In genomic region chr7:127822822-127823508, GRCh38 we compare ENCODE assay signal across 15 cellular contexts.
DNase-seq lines count a peak whose midpoint lies in the region; ATAC-seq and TF ChIP-seq lines count a peak whose summit lies in the region.
"Had no signal": no experiment of that assay in that cellular context is flagged by ENCODE, and none has a peak within 500 bp of the region (broad histone marks: within the 10 kb centered on the region; RNA-seq: fewer than 3 reads in every experiment).

No MANE protein-coding gene starts in this region.

- H2AK5ac ChIP-seq in trophoblast cell (ENCODE audit: low read length) = no peak overlapping the region

- peaks cover 17% of the 10 kb centered on the region for H3K79me1 ChIP-seq in trophoblast cell (ENCODE audit: low read length)

- H3K4me2 ChIP-seq in OCI-LY1 (ENCODE audit: low read length) = no peak overlapping the region
- H3K4me2 ChIP-seq in trophoblast cell (ENCODE audit: low read length) = peak overlapping the region; percentile 35
- H3K4me2 ChIP-seq: A549 had no signal

- H3K23ac ChIP-seq in trophoblast cell (ENCODE audit: low read length) = no peak overlapping the region

- no peaks in the 10 kb centered on the region for H3K9me2 ChIP-seq in OCI-LY1 (ENCODE audit: low read depth, low read length)

- DNase-seq in SIG-M5 treated with dmso at 0.1 percent for 504 hours (lab: John Stamatoyannopoulos, UW; ENCODE audit: unreplicated experiment) (peak; percentile 33), SIG-M5 (lab: John Stamatoyannopoulos, UW) (no peak), trophoblast cell (peak; percentile 75 to 89), omental fat pad (ENCODE audit: low spot score) (no peak)
- no peak for DNase-seq in activated CD4-positive, alpha-beta T cell treated with anti-CD3 and anti-CD28 coated beads for 4 hours
- DNase-seq: adrenal gland, NCI-H1436, T1000 had no signal

- H4K91ac ChIP-seq in trophoblast cell (ENCODE audit: low read depth, low read length) = no peak overlapping the region

- ATAC-seq in esophagus mucosa (peak; percentile 62), HG03159 (IDR thresholded peaks at IDR 0.05; ENCODE audit: unreplicated experiment) (no peak), omental fat pad (ENCODE audit: low FRiP score) (no peak)
- ATAC-seq: A549, sciatic nerve had no signal

- H3K36me3 ChIP-seq in OCI-LY1 (ENCODE audit: insufficient read depth, low read length) (peaks cover 9% of the 10 kb centered on the region; the same call in 1 of the 2 replicates), trophoblast cell (ENCODE audit: control insufficient read depth in 1 of 2, insufficient read depth in 2 of 2, low read length in 2 of 2) (no peaks in the 10 kb centered on the region)
- H3K36me3 ChIP-seq: adrenal gland, tibial nerve had no signal

- no peaks in the 10 kb centered on the region for H3F3A ChIP-seq in OCI-LY1 (ENCODE audit: insufficient read depth, low read length)

- H2BK12ac ChIP-seq in trophoblast cell (ENCODE audit: low read length) = no peak overlapping the region

- H4K20me1 ChIP-seq in OCI-LY1 (ENCODE audit: insufficient read depth, low read length) = no peaks in the 10 kb centered on the region

- H2BK5ac ChIP-seq in trophoblast cell (ENCODE audit: low read depth, low read length, poor library complexity) = peak overlapping the region; percentile 12

- H3K4ac ChIP-seq in trophoblast cell (ENCODE audit: low read depth, low read length) = no peak overlapping the region

- no CpG with 5 or more reads among the region's 5 CpGs for WGBS in trophoblast cell (ENCODE audit: extremely low coverage, insufficient coverage, insufficient read length)

- no peak overlapping the region for H3K4me3 ChIP-seq in OCI-LY1 (ENCODE audit: low read depth, low read length, poor library complexity, severe bottlenecking)
- no peak overlapping the region for H3K4me3 ChIP-seq in trophoblast cell (ENCODE audit: low read depth, low read length)
- H3K4me3 ChIP-seq: A549, adrenal gland, tibial nerve had no signal

- H3K4me1 ChIP-seq in OCI-LY1 (ENCODE audit: insufficient read depth, low read length, severe bottlenecking) = peaks cover 32% of the 10 kb centered on the region
- H3K4me1 ChIP-seq in trophoblast cell (ENCODE audit: control insufficient read depth in 1 of 2, insufficient read depth in 2 of 2, low read length in 2 of 2) = peaks cover 6 to 12% of the 10 kb centered on the region in 2 experiments

- no peak overlapping the region for H4K12ac ChIP-seq in trophoblast cell (ENCODE audit: low read depth, low read length)

- H3K9me3 ChIP-seq in OCI-LY1 (ENCODE audit: low read length) (no peaks in the 10 kb centered on the region), trophoblast cell (ENCODE audit: insufficient read depth, low read depth, low read length) (no peaks in the 10 kb centered on the region)
- H3K9me3 ChIP-seq: A549, adrenal gland, tibial nerve had no signal

- H2BK120ac ChIP-seq in trophoblast cell (ENCODE audit: insufficient read depth, low read length, poor library complexity) = no peak overlapping the region

- no peaks in the 10 kb centered on the region for H3K27me3 ChIP-seq in OCI-LY1 (ENCODE audit: insufficient read depth, low read length)
- no peaks in the 10 kb centered on the region for H3K27me3 ChIP-seq in trophoblast cell (ENCODE audit: insufficient read depth, low read length)
- H3K27me3 ChIP-seq: adrenal gland, tibial nerve had no signal

- no peak overlapping the region for H4K8ac ChIP-seq in trophoblast cell (ENCODE audit: low read depth, low read length)

- TF ChIP-seq CTCF in OCI-LY1 (IDR thresholded peaks at IDR 0.05; ENCODE audit: low read length) = no peak
- TF ChIP-seq CTCF in omental fat pad (IDR thresholded peaks at IDR 0.05) = no peak

- peaks cover 24% of the 10 kb centered on the region; the same call in 1 of the 2 replicates for H3K79me2 ChIP-seq in OCI-LY1 (ENCODE audit: insufficient read depth, low read length)
- H3K79me2 ChIP-seq in trophoblast cell (ENCODE audit: control insufficient read depth, insufficient read depth, low read length, poor library complexity) = no peaks in the 10 kb centered on the region

- no peak overlapping the region for H2AFZ ChIP-seq in OCI-LY1 (ENCODE audit: low read length)
- H2AFZ ChIP-seq in trophoblast cell (ENCODE audit: insufficient read depth, low read length, poor library complexity) = no peak overlapping the region

- H3K9ac ChIP-seq in OCI-LY1 (ENCODE audit: low read length) (no peak overlapping the region), trophoblast cell (ENCODE audit: low read length) (no peak overlapping the region)

- peak overlapping the region; percentile 8 for H3K27ac ChIP-seq in OCI-LY1 (ENCODE audit: low read depth, low read length, poor library complexity, severe bottlenecking)
- peak overlapping the region; percentile 92 for H3K27ac ChIP-seq in trophoblast cell (ENCODE audit: low read depth, low read length)
- H3K27ac ChIP-seq: A549, adrenal gland, HL-60, tibial nerve had no signal

- no peak overlapping the region for H3K18ac ChIP-seq in trophoblast cell (ENCODE audit: low read length)

- H3K14ac ChIP-seq in trophoblast cell (ENCODE audit: low read length) = no peak overlapping the region

Comparison
In these comparisons a context has a peak if more than half of its experiments do, and no peak if none do; other contexts are left out.
1. DNase-seq: peak in SIG-M5 treated with dmso at 0.1 percent for 504 hours (single experiment) and trophoblast cell (2 of 2); none in SIG-M5 (single experiment), activated CD4-positive, alpha-beta T cell treated with anti-CD3 and anti-CD28 coated beads for 4 hours (0 of 2) and omental fat pad (single experiment).